Comparison of ENCODE assay signal across 12 cellular contexts in the genomic region with DNA sequence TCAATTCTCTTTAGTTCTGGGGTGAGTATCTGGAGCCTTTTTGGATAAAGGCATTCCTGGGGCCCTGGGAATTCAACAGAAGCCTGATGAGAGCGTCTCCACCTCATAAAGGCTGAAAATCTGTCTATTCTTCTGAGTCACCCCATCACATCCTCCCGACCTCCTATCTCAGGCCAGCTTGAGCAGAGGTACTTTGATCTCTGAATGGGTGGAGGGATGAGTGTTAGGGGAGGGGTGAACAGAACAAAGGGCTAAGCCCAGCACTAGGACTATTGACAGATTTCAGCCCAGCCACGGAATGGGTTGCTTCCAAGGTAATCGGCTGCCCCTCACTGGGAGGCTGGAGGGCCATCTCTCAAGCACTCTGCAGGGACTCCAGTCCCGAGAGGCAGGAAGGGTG. TPM values are rescaled to one million over a fixed set of nuclear protein-coding genes. Genes with fewer than 3 reads are reported as not detected.
A peak's percentile ranks its signal among the peaks of the same experiment; 100 is the strongest.
DNase-seq lines count a peak whose midpoint lies in the region; ATAC-seq and TF ChIP-seq lines count a peak whose summit lies in the region.
"Had no signal": no experiment of that assay in that cellular context is flagged by ENCODE, and none has a peak within 500 bp of the region (broad histone marks: within the 10 kb centered on the region; RNA-seq: fewer than 3 reads in every experiment).

No MANE protein-coding gene starts in this region.

- TF ChIP-seq POLR2A in gastrocnemius medialis (IDR thresholded peaks at IDR 0.05), result no peak
- TF ChIP-seq POLR2A in transverse colon (IDR thresholded peaks at IDR 0.05), result no peak

- no peak for TF ChIP-seq CTCF in fibroblast of the aortic adventitia (IDR thresholded peaks at IDR 0.05; ENCODE audit: insufficient read depth, low read length)
- no peak for TF ChIP-seq CTCF in gastrocnemius medialis (IDR thresholded peaks at IDR 0.05 in 4 of 5, conservative IDR thresholded peaks at IDR 0.05 in 1 of 5)
- no peak for TF ChIP-seq CTCF in transverse colon (IDR thresholded peaks at IDR 0.05)

- H3K36me3 ChIP-seq in H7 (replicated peaks; ENCODE audit: control insufficient read depth, insufficient read depth, low read length) (no peaks in the 10 kb centered on the region), gastrocnemius medialis (no peaks in the 10 kb centered on the region), transverse colon (no peaks in the 10 kb centered on the region)
- H3K36me3 ChIP-seq: pancreas had no signal

- in situ Hi-C loops in gastrocnemius medialis (cut with MboI; ENCODE audit: low sequenced_read_pairs in 4 of 4), result loop anchor here in 1 of 4 donors (10.0 kb wide), 1 partner anchor 143 kb away; no protein-coding TSS in a partner anchor
- in situ Hi-C loops in transverse colon (cut with MboI; ENCODE audit: low pct_ligation_motif_present in 1 of 4, low pct_unique_long_range_greater_than_20kb in 1 of 4, low sequenced_read_pairs in 3 of 4), result no loop called here

- DNase-seq in H7 (peak; percentile 78), NCI-H524 treated with DMSO at 0.1 percent for 48 hours (lab: John Stamatoyannopoulos, UW) (peak; percentile 7), fibroblast of the aortic adventitia (ENCODE audit: low read depth) (peak; percentile 19), gastrocnemius medialis (no peak), transverse colon (no peak)
- no peak for DNase-seq in stimulated activated CD4-positive, alpha-beta T cell treated with anti-CD3 and anti-CD28 coated beads, Interleukin-15, amount 100 ng/mL, for 24 hours
- DNase-seq: NCI-H2227 treated with DMSO at 0.1 percent for 48 hours; stimulated activated CD4-positive, alpha-beta T cell treated with anti-CD3 and anti-CD28 coated beads, Interleukin-4, amount 100 ng/mL, for 4 hours; stimulated activated naive CD8-positive, alpha-beta T cell treated with anti-CD3 and anti-CD28 coated beads, Interleukin-15, amount 100 ng/mL, for 72 hours had no signal

- no peak for ATAC-seq in gastrocnemius medialis
- no peak for ATAC-seq in GM18858 (IDR thresholded peaks at IDR 0.05; ENCODE audit: unreplicated experiment)
- ATAC-seq: pancreas; stimulated activated naive CD8-positive, alpha-beta T cell treated with anti-CD3 and anti-CD28 coated beads, Interleukin-15, amount 100 ng/mL, for 72 hours had no signal

- WGBS in transverse colon (ENCODE audit: low coverage in 1 of 2), 2 donors, result 61% methylated on average over 5 of the region's 5 CpGs; no CpG with 5 or more reads in 1 of the 2 donors

- H3K27me3 ChIP-seq in H7 (ENCODE audit: control insufficient read depth, insufficient read depth, low read length) (no peaks in the 10 kb centered on the region; the same call in 1 of the 2 replicates), gastrocnemius medialis (no peaks in the 10 kb centered on the region), transverse colon (no peaks in the 10 kb centered on the region)
- H3K27me3 ChIP-seq: pancreas had no signal

- no peak for TF ChIP-seq EP300 in transverse colon (IDR thresholded peaks at IDR 0.05; ENCODE audit: low read depth)

- H3K4me1 ChIP-seq in gastrocnemius medialis (peaks cover 28 to 52% of the 10 kb centered on the region in 2 donors), transverse colon (peaks cover 0 to 4% (median 0%) of the 10 kb centered on the region in 4 donors)
- H3K4me1 ChIP-seq: pancreas had no signal

- no peaks in the 10 kb centered on the region for H3K9me3 ChIP-seq in gastrocnemius medialis
- H3K9me3 ChIP-seq in transverse colon, result no peaks in the 10 kb centered on the region
- H3K9me3 ChIP-seq: pancreas had no signal

- intact Hi-C loops in gastrocnemius medialis (cut with DNase I; ENCODE audit: low total_unique reads) (no loop called here), transverse colon (cut with DNase I; ENCODE audit: low total_unique reads) (no loop called here)

- H3K4me3 ChIP-seq in H7 (ENCODE audit: insufficient read depth, low read depth, low read length) (no peak overlapping the region), fibroblast of the aortic adventitia (ENCODE audit: low read depth, low read length) (no peak overlapping the region), gastrocnemius medialis (no peak overlapping the region), transverse colon (no peak overlapping the region)
- H3K4me3 ChIP-seq: pancreas had no signal

- H3K27ac ChIP-seq in gastrocnemius medialis, result peak overlapping the region; percentile 38 to 88 (median 64)
- no peak overlapping the region for H3K27ac ChIP-seq in transverse colon
- H3K27ac ChIP-seq: pancreas had no signal

RNA-seq across cellular contexts. Expression of a gene that starts 2.5 kb away (rescaled TPM):
- not detected in 2 replicates for total RNA-seq in H7 (2014; rRNA removed; shearing (Covaris generic))
- total RNA-seq in fibroblast of the aortic adventitia (ENCODE audit: low replicate concordance), result 0.08 TPM in 1 of 2 replicates, not detected in the other
- total RNA-seq in gastrocnemius medialis, result 100 to 1,000 TPM in 1 of 4 donors, 10 to 100 TPM in 2, 1 to 10 TPM in 1; 7.4 to 260 (median 45.5) TPM
- total RNA-seq in transverse colon, result not detected
- total RNA-seq: dermis microvascular lymphatic vessel endothelial cell, pancreas had no signal

RNA-seq across cellular contexts. Expression of a gene that starts 8.4 kb away (rescaled TPM):
- 0.37 and 0.42 TPM in 2 replicates for total RNA-seq in H7 (2014; rRNA removed; shearing (Covaris generic))
- total RNA-seq in fibroblast of the aortic adventitia (ENCODE audit: low replicate concordance) (3.0 and 5.5 TPM in 2 replicates), gastrocnemius medialis (10 to 100 TPM in 2 of 4 donors, 1 to 10 TPM in 2; 4.0 to 19.7 (median 9.9) TPM), transverse colon (10 to 100 TPM in 1 of 4 donors, 1 to 10 TPM in 1, not detected in 2; 2.9 to 23.2 TPM)

RNA-seq across cellular contexts. Expression of a gene that starts 50.6 kb away (rescaled TPM):
- 3.5 and 5.7 TPM in 2 replicates for total RNA-seq in H7 (2014; rRNA removed; shearing (Covaris generic))
- total RNA-seq in fibroblast of the aortic adventitia (ENCODE audit: low replicate concordance) (0.72 and 6.5 TPM in 2 replicates), gastrocnemius medialis (1 to 10 TPM in 2 of 4 donors, under 1 TPM in 2; 0.25 to 5.6 (median 1.7) TPM), transverse colon (1 to 10 TPM in 2 of 4 donors, not detected in 2; 1.3 to 5.6 TPM)
- total RNA-seq: dermis microvascular lymphatic vessel endothelial cell had no signal

RNA-seq across cellular contexts. Expression of a gene that starts 51.4 kb away (rescaled TPM):
- not detected in 2 replicates for total RNA-seq in H7 (2014; rRNA removed; shearing (Covaris generic))
- total RNA-seq in fibroblast of the aortic adventitia (ENCODE audit: low replicate concordance) (not detected in 2 replicates), gastrocnemius medialis (under 1 TPM in 1 of 4 donors, not detected in 3; 0.20 TPM), transverse colon (under 1 TPM in 1 of 4 donors, not detected in 3; 0.79 TPM)
- total RNA-seq: dermis microvascular lymphatic vessel endothelial cell had no signal

Comparison
In these comparisons a context has a peak if more than half of its experiments do, and no peak if none do; other contexts are left out.
1. DNase-seq: peak in H7 (single experiment), NCI-H524 treated with DMSO at 0.1 percent for 48 hours (single experiment) and fibroblast of the aortic adventitia (single experiment); none in gastrocnemius medialis (0 of 2), stimulated activated CD4-positive, alpha-beta T cell treated with anti-CD3 and anti-CD28 coated beads, Interleukin-15, amount 100 ng/mL, for 24 hours (single experiment) and transverse colon (single experiment).
2. H3K27ac ChIP-seq: peak in gastrocnemius medialis (4 of 4); none in transverse colon (0 of 4).